Comparison of ENCODE assay signal across 8 cellular contexts in the genomic region with DNA sequence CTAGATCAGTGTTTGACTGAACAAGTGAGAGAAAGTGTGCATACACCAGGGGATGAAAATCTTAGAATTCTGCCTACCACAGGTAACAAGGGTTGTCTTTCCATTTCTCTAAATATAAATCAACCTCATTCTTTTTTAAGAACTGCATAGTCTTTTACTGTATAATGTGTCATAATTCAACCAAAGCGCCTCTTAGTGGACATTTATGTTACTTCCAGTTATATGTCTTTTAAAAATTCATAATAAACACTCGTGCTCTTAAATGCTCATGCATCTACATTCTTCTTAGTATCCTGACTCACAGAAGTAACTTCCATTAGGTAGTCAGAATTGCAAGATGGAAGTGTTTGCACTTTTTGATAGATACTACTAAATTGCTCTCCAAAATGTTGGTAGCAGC.
DNase-seq lines count a peak whose midpoint lies in the region; ATAC-seq and TF ChIP-seq lines count a peak whose summit lies in the region.

No MANE protein-coding gene starts in this region.

- ATAC-seq in body of pancreas (no peak), HG03432 (IDR thresholded peaks at IDR 0.05; ENCODE audit: unreplicated experiment) (no peak)

- peaks cover 20% of the 10 kb centered on the region for H3K27me3 Mint-ChIP-seq in nephron (ENCODE audit: low read depth)

- H3K36me3 ChIP-seq in body of pancreas (replicated peaks in 1 of 2; ENCODE audit: insufficient read depth in 1 of 2, low read depth in 2 of 2), result no peaks in the 10 kb centered on the region

- H3K4me1 ChIP-seq in body of pancreas, result peaks cover 5% of the 10 kb centered on the region

- intact Hi-C loops in body of pancreas (cut with DNase I), result loop anchor here (10.0 kb wide), 1 partner anchor 223 kb away; no protein-coding TSS in a partner anchor

- TF ChIP-seq CTCF in body of pancreas (IDR thresholded peaks at IDR 0.05) (peak in 6 of 7 experiments; percentile 26 to 49 (median 38)), nephron (IDR thresholded peaks at IDR 0.05; ENCODE audit: unreplicated experiment in 3 of 3) (peak; percentile 27 to 40 (median 30))

- no peak overlapping the region for H3K4me3 ChIP-seq in body of pancreas

- H3K27ac Mint-ChIP-seq in nephron, result no peak overlapping the region

- peaks cover 5% of the 10 kb centered on the region for H3K4me1 Mint-ChIP-seq in nephron

- no peak overlapping the region for H3K4me3 Mint-ChIP-seq in nephron

- H3K36me3 Mint-ChIP-seq in nephron (ENCODE audit: low read depth), result no peaks in the 10 kb centered on the region

- DNase-seq in NCI-H510A treated with DMSO at 0.1 percent for 48 hours (lab: John Stamatoyannopoulos, UW), result peak; percentile 74
- no peak for DNase-seq in NCI-H510A (lab: John Stamatoyannopoulos, UW)
- DNase-seq in LoVo (ENCODE audit: low spot score), result peak; percentile 3
- DNase-seq in body of pancreas, result no peak
- no peak for DNase-seq in islet precursor cell
- no peak for DNase-seq in occipital lobe (lab: John Stamatoyannopoulos, UW)

- H3K9me3 Mint-ChIP-seq in nephron, result no peaks in the 10 kb centered on the region

- H3K27ac ChIP-seq in body of pancreas, result no peak overlapping the region

- no peak for TF ChIP-seq POLR2A in body of pancreas (IDR thresholded peaks at IDR 0.05)

- WGBS in body of pancreas, 2 donors, result 17 to 26% methylated on average over 2 of the region's 2 CpGs

- H3K9me3 ChIP-seq in body of pancreas, result no peaks in the 10 kb centered on the region

- H3K27me3 ChIP-seq in body of pancreas, result no peaks in the 10 kb centered on the region

Comparison
In these comparisons a context has a peak if more than half of its experiments do, and no peak if none do; other contexts are left out.
1. DNase-seq: peak in NCI-H510A treated with DMSO at 0.1 percent for 48 hours (single experiment) and LoVo (single experiment); none in NCI-H510A (single experiment), body of pancreas (0 of 4), islet precursor cell (single experiment) and occipital lobe (single experiment).